ENCODE assay signal across 1 cellular context in the genomic region with DNA sequence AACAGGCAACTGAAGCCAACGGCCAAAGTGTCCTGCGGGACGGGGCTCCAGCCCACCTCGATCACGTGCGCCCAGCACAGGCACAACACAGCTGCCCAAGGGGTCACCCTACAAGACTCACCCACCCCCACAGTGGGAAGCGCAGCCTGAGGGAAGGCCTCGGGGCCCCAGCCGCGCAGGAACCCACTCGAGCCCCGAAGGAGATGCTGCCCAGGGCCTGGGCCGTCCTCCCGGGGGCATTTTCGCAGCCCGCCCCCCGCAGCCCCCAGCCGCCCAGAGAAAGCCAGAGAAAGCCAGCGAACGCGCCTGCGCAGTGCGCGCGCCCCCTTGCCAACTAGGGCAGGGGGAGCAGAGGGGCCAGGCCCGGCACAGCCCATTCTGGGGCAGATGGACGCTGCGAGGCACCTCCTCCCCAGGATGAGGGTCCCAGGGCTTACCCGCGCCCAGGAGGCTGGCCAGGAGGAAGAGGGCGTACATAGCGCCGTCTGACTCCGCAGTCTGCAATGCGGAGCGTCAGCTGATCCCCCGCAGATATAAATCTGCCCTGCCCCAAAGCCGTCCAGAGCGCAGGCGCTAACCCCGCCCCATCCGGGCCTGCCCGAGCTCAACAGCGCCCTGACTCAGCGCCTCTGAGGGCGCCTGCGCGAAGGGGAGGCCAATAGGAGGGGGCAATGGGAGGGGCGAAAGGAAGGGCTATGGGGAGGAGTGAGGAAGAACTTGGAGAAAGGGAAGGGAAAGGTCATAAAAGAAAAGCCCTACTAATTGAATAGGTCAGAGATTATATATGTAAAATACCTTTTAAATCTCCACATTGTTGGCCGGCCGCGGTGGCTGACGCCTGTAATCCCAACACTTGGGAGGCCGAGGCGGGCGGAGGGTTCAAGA.
TF ChIP-seq lines count a peak whose summit lies in the region.

Gene PSAP (minus strand): TSS at position 507 of the 885 bp plus-strand sequence. CDS start 30 bp downstream, at position 477.

TF ChIP-seq in K562, 482 proteins besides CTCF, POLR2A, EP300 and RAD21 (continued from another document and continues in another):
- no peak for TF ChIP-seq GTF3C2 (IDR thresholded peaks at IDR 0.05; ENCODE audit: borderline replicate concordance, extremely low read depth, insufficient read length)
- peak; percentile 37 for TF ChIP-seq ZNF143 (CRISPR knock-in tag; IDR thresholded peaks at IDR 0.05)
- TF ChIP-seq, protein P1, sequence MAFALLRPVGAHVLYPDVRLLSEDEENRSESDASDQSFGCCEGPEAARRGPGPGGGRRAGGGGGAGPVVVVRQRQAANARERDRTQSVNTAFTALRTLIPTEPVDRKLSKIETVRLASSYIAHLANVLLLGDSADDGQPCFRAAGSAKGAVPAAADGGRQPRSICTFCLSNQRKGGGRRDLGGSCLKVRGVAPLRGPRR (CRISPR knock-in tag; IDR thresholded peaks at IDR 0.05), result no peak
- TF ChIP-seq, protein P2, sequence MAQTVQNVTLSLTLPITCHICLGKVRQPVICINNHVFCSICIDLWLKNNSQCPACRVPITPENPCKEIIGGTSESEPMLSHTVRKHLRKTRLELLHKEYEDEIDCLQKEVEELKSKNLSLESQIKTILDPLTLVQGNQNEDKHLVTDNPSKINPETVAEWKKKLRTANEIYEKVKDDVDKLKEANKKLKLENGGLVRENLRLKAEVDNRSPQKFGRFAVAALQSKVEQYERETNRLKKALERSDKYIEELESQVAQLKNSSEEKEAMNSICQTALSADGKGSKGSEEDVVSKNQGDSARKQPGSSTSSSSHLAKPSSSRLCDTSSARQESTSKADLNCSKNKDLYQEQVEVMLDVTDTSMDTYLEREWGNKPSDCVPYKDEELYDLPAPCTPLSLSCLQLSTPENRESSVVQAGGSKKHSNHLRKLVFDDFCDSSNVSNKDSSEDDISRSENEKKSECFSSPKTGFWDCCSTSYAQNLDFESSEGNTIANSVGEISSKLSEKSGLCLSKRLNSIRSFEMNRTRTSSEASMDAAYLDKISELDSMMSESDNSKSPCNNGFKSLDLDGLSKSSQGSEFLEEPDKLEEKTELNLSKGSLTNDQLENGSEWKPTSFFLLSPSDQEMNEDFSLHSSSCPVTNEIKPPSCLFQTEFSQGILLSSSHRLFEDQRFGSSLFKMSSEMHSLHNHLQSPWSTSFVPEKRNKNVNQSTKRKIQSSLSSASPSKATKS (CRISPR knock-in tag; IDR thresholded peaks at IDR 0.05), result 0 out of 2 replicates have a peak, but pooled peaks have one; percentile 38
- TF ChIP-seq CBX3 (IDR thresholded peaks at IDR 0.05; ENCODE audit: borderline replicate concordance in 1 of 2, low read length in 2 of 2), result no peak
- no peak for TF ChIP-seq NCOA4 (IDR thresholded peaks at IDR 0.05; ENCODE audit: partially characterized antibody)
- TF ChIP-seq HINFP (tag; conservative IDR thresholded peaks at IDR 0.05; ENCODE audit: low read depth), result no peak
- TF ChIP-seq MAX (CRISPR knock-in tag; IDR thresholded peaks at IDR 0.05), result peak; percentile 93
- TF ChIP-seq ATF1 (CRISPR knock-in tag; IDR thresholded peaks at IDR 0.05), result no peak
- TF ChIP-seq ATF1 (tag; IDR thresholded peaks at IDR 0.05), result peak; percentile 74
- no peak for TF ChIP-seq ZNF165 (CRISPR knock-in tag; IDR thresholded peaks at IDR 0.05; ENCODE audit: borderline replicate concordance)
- TF ChIP-seq ZKSCAN1 (IDR thresholded peaks at IDR 0.05; ENCODE audit: low read depth, low read length), result peak; percentile 17; the same call in 1 of the 2 replicates
- TF ChIP-seq SREBF1 (IDR thresholded peaks at IDR 0.05; ENCODE audit: borderline replicate concordance, low read depth, low read length), result 0 out of 2 replicates have a peak, but pooled peaks have one; percentile 49
- TF ChIP-seq JUND (IDR thresholded peaks at IDR 0.05; ENCODE audit: borderline replicate concordance, low read depth, low read length), result peak; percentile 90
- peak; percentile 74; the same call in 1 of the 3 replicates for TF ChIP-seq JUND (tag; IDR thresholded peaks at IDR 0.05; ENCODE audit: borderline replicate concordance, low read depth, low read length)
- TF ChIP-seq ZFX (CRISPR knock-in tag; IDR thresholded peaks at IDR 0.05), result peak; percentile 76
- 0 out of 2 replicates have a peak, but pooled peaks have one; percentile 45 for TF ChIP-seq KLF10 (CRISPR knock-in tag; IDR thresholded peaks at IDR 0.05)
- TF ChIP-seq, protein P3, sequence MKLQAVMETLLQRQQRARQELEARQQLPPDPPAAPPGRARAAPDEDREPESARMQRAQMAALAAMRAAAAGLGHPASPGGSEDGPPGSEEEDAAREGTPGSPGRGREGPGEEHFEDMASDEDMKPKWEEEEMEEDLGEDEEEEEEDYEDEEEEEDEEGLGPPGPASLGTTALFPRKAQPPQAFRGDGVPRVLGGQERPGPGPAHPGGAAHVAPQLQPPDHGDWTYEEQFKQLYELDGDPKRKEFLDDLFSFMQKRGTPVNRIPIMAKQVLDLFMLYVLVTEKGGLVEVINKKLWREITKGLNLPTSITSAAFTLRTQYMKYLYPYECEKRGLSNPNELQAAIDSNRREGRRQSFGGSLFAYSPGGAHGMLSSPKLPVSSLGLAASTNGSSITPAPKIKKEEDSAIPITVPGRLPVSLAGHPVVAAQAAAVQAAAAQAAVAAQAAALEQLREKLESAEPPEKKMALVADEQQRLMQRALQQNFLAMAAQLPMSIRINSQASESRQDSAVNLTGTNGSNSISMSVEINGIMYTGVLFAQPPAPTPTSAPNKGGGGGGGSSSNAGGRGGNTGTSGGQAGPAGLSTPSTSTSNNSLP (IDR thresholded peaks at IDR 0.05; ENCODE audit: borderline replicate concordance, low read depth, low read length), result 0 out of 2 replicates have a peak, but pooled peaks have one; percentile 44
- no peak for TF ChIP-seq U2AF2 (optimal IDR thresholded peaks at IDR 0.05; ENCODE audit: low read depth, low read length)
- TF ChIP-seq ATF7 (IDR thresholded peaks at IDR 0.05), result peak; percentile 90
- TF ChIP-seq EZH2 (IDR thresholded peaks at IDR 0.05; ENCODE audit: borderline replicate concordance, low read depth, low read length), result no peak
- TF ChIP-seq PCBP2 (IDR thresholded peaks at IDR 0.05; ENCODE audit: low read depth, low read length, poor library complexity, severe bottlenecking), result no peak
- no peak; the same call in 1 of the 2 replicates for TF ChIP-seq NFRKB (IDR thresholded peaks at IDR 0.05; ENCODE audit: low read depth)
- TF ChIP-seq ZNF668 (CRISPR knock-in tag; IDR thresholded peaks at IDR 0.05), result no peak
- no peak for TF ChIP-seq E4F1 (CRISPR knock-in tag; IDR thresholded peaks at IDR 0.05; ENCODE audit: borderline replicate concordance)
- no peak for TF ChIP-seq IRF2 (CRISPR knock-in tag; IDR thresholded peaks at IDR 0.05)
- TF ChIP-seq ELF1 (tag; IDR thresholded peaks at IDR 0.05), result no peak; the same call in 1 of the 2 replicates
- TF ChIP-seq DIDO1 (tag; IDR thresholded peaks at IDR 0.05; ENCODE audit: low read depth), result no peak
- no peak; the same call in 1 of the 2 replicates for TF ChIP-seq KLF6 (CRISPR knock-in tag; IDR thresholded peaks at IDR 0.05; ENCODE audit: borderline replicate concordance)
- no peak for TF ChIP-seq XRCC3 (IDR thresholded peaks at IDR 0.05)
- no peak for TF ChIP-seq HMG20A (CRISPR knock-in tag; conservative IDR thresholded peaks at IDR 0.05)
- no peak for TF ChIP-seq ZNF3 (CRISPR knock-in tag; IDR thresholded peaks at IDR 0.05)
- no peak for TF ChIP-seq STAT5B (CRISPR knock-in tag; IDR thresholded peaks at IDR 0.05)
